ENCODE assay signal across 15 cellular contexts in genomic region chr2:112085382-112085730, GRCh38. TPM values are rescaled to one million over a fixed set of nuclear protein-coding genes. Genes with fewer than 3 reads are reported as not detected.
"Had no signal": no experiment of that assay in that cellular context is flagged by ENCODE, and none has a peak within 500 bp of the region (broad histone marks: within the 10 kb centered on the region; RNA-seq: fewer than 3 reads in every experiment).

No MANE protein-coding gene starts in this region.

- ATAC-seq: activated naive CD8-positive, alpha-beta T cell treated with anti-CD3 and anti-CD28 coated beads, Interleukin-2, amount 50 U/mL, for 24 hours; esophagus mucosa; naive thymus-derived CD4-positive, alpha-beta T cell had no signal

- H3K9me3 ChIP-seq: SJSA1, suprapubic skin had no signal

- H3K9me3 Mint-ChIP-seq: activated naive CD8-positive, alpha-beta T cell treated with anti-CD3 and anti-CD28 coated beads, Interleukin-2, amount 50 U/mL, for 24 hours; activated T-helper 1 cell treated with anti-CD3 and anti-CD28 coated beads, Interleukin-12 subunit alpha, Interleukin-12 subunit beta, Interleukin-2, Interleukin-4 antibody, amounts not matched to agents 30 ng/mL and 10 ng/mL and 1 ng/mL, durations not matched to agents 14 hours and 24 hours and 36 hours; naive thymus-derived CD4-positive, alpha-beta T cell; type B pancreatic cell had no signal

- H3K27ac Mint-ChIP-seq: activated T-helper 1 cell treated with anti-CD3 and anti-CD28 coated beads, Interleukin-12 subunit alpha, Interleukin-12 subunit beta, Interleukin-2, Interleukin-4 antibody, amounts not matched to agents 30 ng/mL and 10 ng/mL and 1 ng/mL, durations not matched to agents 14 hours and 24 hours and 36 hours; type B pancreatic cell had no signal

- H3K27me3 ChIP-seq: SJSA1, suprapubic skin had no signal

- H3K4me3 Mint-ChIP-seq: activated naive CD8-positive, alpha-beta T cell treated with anti-CD3 and anti-CD28 coated beads, Interleukin-2, amount 50 U/mL, for 24 hours; activated T-helper 1 cell treated with anti-CD3 and anti-CD28 coated beads, Interleukin-12 subunit alpha, Interleukin-12 subunit beta, Interleukin-2, Interleukin-4 antibody, amounts not matched to agents 30 ng/mL and 10 ng/mL and 1 ng/mL, durations not matched to agents 14 hours and 24 hours and 36 hours; naive thymus-derived CD4-positive, alpha-beta T cell; type B pancreatic cell had no signal

- H3K27ac ChIP-seq: SJSA1, suprapubic skin had no signal

- FAIRE-seq: astrocyte had no signal

- H3K27me3 Mint-ChIP-seq: activated naive CD8-positive, alpha-beta T cell treated with anti-CD3 and anti-CD28 coated beads, Interleukin-2, amount 50 U/mL, for 24 hours; naive thymus-derived CD4-positive, alpha-beta T cell; type B pancreatic cell had no signal

- H3K4me1 ChIP-seq: SJSA1, suprapubic skin had no signal

- DNase-seq: activated CD4-positive, CD25-positive, alpha-beta regulatory T cell treated with anti-CD3 and anti-CD28 coated beads, Interleukin-2, amount 50 U/mL, for 72 hours; activated naive CD4-positive, alpha-beta T cell treated with Interleukin-2 at 50 U/mL for 16 hours; activated naive CD8-positive, alpha-beta T cell treated with anti-CD3 and anti-CD28 coated beads, Interleukin-2, amount 50 U/mL, for 24 hours; foreskin fibroblast; glutamatergic neuron; naive thymus-derived CD4-positive, alpha-beta T cell; retina; stimulated activated CD4-positive, alpha-beta T cell treated with anti-CD3 and anti-CD28 coated beads, Interleukin-2, amount 100 ng/mL, for 48 hours; stimulated activated naive CD4-positive, alpha-beta T cell treated with Interleukin-2 at 50 U/mL for 16 hours had no signal

- H3K4me3 ChIP-seq: SJSA1, suprapubic skin had no signal

RNA-seq across cellular contexts. Expression of gene FBLN7, which starts 52.8 kb away (rescaled TPM):
- total RNA-seq: astrocyte, SJSA1 had no signal
